ENCODE assay signal across 19 cellular contexts in genomic region chr3:132421832-132422231, GRCh38. TPM values are rescaled to one million over a fixed set of nuclear protein-coding genes. Genes with fewer than 3 reads are reported as not detected.
DNase-seq lines count a peak whose midpoint lies in the region; TF ChIP-seq lines count a peak whose summit lies in the region.
"Had no signal": no experiment of that assay in that cellular context is flagged by ENCODE, and none has a peak within 500 bp of the region (broad histone marks: within the 10 kb centered on the region; RNA-seq: fewer than 3 reads in every experiment).

No MANE protein-coding gene starts in this region.

- peaks cover 33% of the 10 kb centered on the region for H3K4me1 Mint-ChIP-seq in activated CD4-positive, alpha-beta T cell treated with anti-CD3 and anti-CD28 coated beads, Interleukin-2, amount 10 ng/mL, durations not matched to agents 7 days and 5 days

- H3K27ac Mint-ChIP-seq in activated CD4-positive, alpha-beta T cell treated with anti-CD3 and anti-CD28 coated beads, Interleukin-2, amount 10 ng/mL, durations not matched to agents 7 days and 5 days, result no peak overlapping the region
- H3K27ac Mint-ChIP-seq: activated naive CD4-positive, alpha-beta T cell treated with anti-CD3 and anti-CD28 coated beads, Interleukin-2, amount 10 ng/mL, durations not matched to agents 7 days and 5 days; B cell had no signal

- H3K4me1 ChIP-seq in mesenchymal stem cell (ENCODE audit: control insufficient read depth, insufficient read depth, low read depth, low read length), result peaks cover 6% of the 10 kb centered on the region

- H3K23ac ChIP-seq in mesenchymal stem cell (ENCODE audit: low read length in 2 of 2), result no peak overlapping the region

- H3K14ac ChIP-seq in mesenchymal stem cell (ENCODE audit: low read length in 2 of 2), result no peak overlapping the region

- H3K4me3 ChIP-seq in MG63 (no peak overlapping the region), choroid plexus epithelial cell (ENCODE audit: low read depth, low read length) (no peak overlapping the region), mesenchymal stem cell (ENCODE audit: insufficient read depth in 1 of 2, low read depth in 1 of 2, low read length in 2 of 2) (no peak overlapping the region)
- H3K4me3 ChIP-seq: body of pancreas, dorsolateral prefrontal cortex, GM12878 had no signal

- peaks cover 9% of the 10 kb centered on the region for H3K79me1 ChIP-seq in mesenchymal stem cell (replicated peaks; ENCODE audit: low read length, poor library complexity, severe bottlenecking)

- H3K4ac ChIP-seq in mesenchymal stem cell (ENCODE audit: low read depth in 1 of 2, low read length in 2 of 2), result no peak overlapping the region

- POLR2A ChIA-PET in activated CD4-positive, alpha-beta T cell treated with anti-CD3 and anti-CD28 coated beads, Interleukin-2, amount 10 ng/mL, durations not matched to agents 7 days and 5 days (lab: Charles Lee), result no interaction called here

- H2BK12ac ChIP-seq in mesenchymal stem cell (ENCODE audit: low read length in 2 of 2), result no peak overlapping the region

- no peak overlapping the region for H2BK15ac ChIP-seq in mesenchymal stem cell (ENCODE audit: low read depth, poor library complexity, severe bottlenecking)

- TF ChIP-seq CTCF in choroid plexus epithelial cell (conservative IDR thresholded peaks at IDR 0.05; ENCODE audit: low read depth, low read length), result no peak

- no peak overlapping the region for H3K4me3 Mint-ChIP-seq in activated CD4-positive, alpha-beta T cell treated with anti-CD3 and anti-CD28 coated beads, Interleukin-2, amount 10 ng/mL, durations not matched to agents 7 days and 5 days
- H3K4me3 Mint-ChIP-seq: activated naive CD4-positive, alpha-beta T cell treated with anti-CD3 and anti-CD28 coated beads, Interleukin-2, amount 10 ng/mL, durations not matched to agents 7 days and 5 days; activated T-cell treated with anti-CD3 and anti-CD28 coated beads, Interleukin-2, amount 50 U/mL, for 24 hours; B cell had no signal

- H3K36me3 Mint-ChIP-seq in activated CD4-positive, alpha-beta T cell treated with anti-CD3 and anti-CD28 coated beads, Interleukin-2, amount 10 ng/mL, durations not matched to agents 7 days and 5 days (ENCODE audit: low read depth), result peaks cover 21% of the 10 kb centered on the region

- H3K9me3 Mint-ChIP-seq in activated CD4-positive, alpha-beta T cell treated with anti-CD3 and anti-CD28 coated beads, Interleukin-2, amount 10 ng/mL, durations not matched to agents 7 days and 5 days, result no peaks in the 10 kb centered on the region
- H3K9me3 Mint-ChIP-seq: activated naive CD4-positive, alpha-beta T cell treated with anti-CD3 and anti-CD28 coated beads, Interleukin-2, amount 10 ng/mL, durations not matched to agents 7 days and 5 days; activated T-cell treated with anti-CD3 and anti-CD28 coated beads, Interleukin-2, amount 50 U/mL, for 24 hours had no signal

- no peak overlapping the region for H2BK120ac ChIP-seq in mesenchymal stem cell (ENCODE audit: low read depth, low read length)

- H3K9me3 ChIP-seq in MG63, result no peaks in the 10 kb centered on the region
- H3K9me3 ChIP-seq in mesenchymal stem cell (ENCODE audit: control insufficient read depth, low read length), result no peaks in the 10 kb centered on the region
- H3K9me3 ChIP-seq: body of pancreas had no signal

- H3K4me2 ChIP-seq in mesenchymal stem cell (ENCODE audit: low read length, poor library complexity, severe bottlenecking), result no peak overlapping the region

- H3K27me3 Mint-ChIP-seq in activated CD4-positive, alpha-beta T cell treated with anti-CD3 and anti-CD28 coated beads, Interleukin-2, amount 10 ng/mL, durations not matched to agents 7 days and 5 days, result no peaks in the 10 kb centered on the region
- H3K27me3 Mint-ChIP-seq: activated naive CD4-positive, alpha-beta T cell treated with anti-CD3 and anti-CD28 coated beads, Interleukin-2, amount 10 ng/mL, durations not matched to agents 7 days and 5 days; activated T-cell treated with anti-CD3 and anti-CD28 coated beads, Interleukin-2, amount 50 U/mL, for 24 hours; B cell had no signal

- H4K8ac ChIP-seq in mesenchymal stem cell (ENCODE audit: low read length), result no peak overlapping the region

- WGBS in mesenchymal stem cell, result 73% methylated on average over 3 of the region's 4 CpGs

- CTCF ChIA-PET in activated CD4-positive, alpha-beta T cell treated with anti-CD3 and anti-CD28 coated beads, Interleukin-2, amount 10 ng/mL, durations not matched to agents 7 days and 5 days (lab: Charles Lee), result interaction anchor here (1.3 kb wide), 1 partner anchor 8 kb away, joined by 4 read pairs; no protein-coding TSS in a partner anchor

- H3K27me3 ChIP-seq in MG63 (no peaks in the 10 kb centered on the region), mesenchymal stem cell (ENCODE audit: control insufficient read depth in 1 of 2, insufficient read depth in 1 of 2, low read length in 2 of 2) (no peaks in the 10 kb centered on the region)
- H3K27me3 ChIP-seq: body of pancreas, dorsolateral prefrontal cortex had no signal

- H3K9ac ChIP-seq in mesenchymal stem cell (ENCODE audit: low read length), result no peak overlapping the region

- H2AFZ ChIP-seq in mesenchymal stem cell (ENCODE audit: low read depth, low read length), result no peak overlapping the region

- no peak overlapping the region for H3K18ac ChIP-seq in mesenchymal stem cell (ENCODE audit: low read depth in 1 of 2, low read length in 2 of 2)

- no peak overlapping the region for H3K27ac ChIP-seq in mesenchymal stem cell (ENCODE audit: low read length, poor library complexity, severe bottlenecking)
- H3K27ac ChIP-seq: body of pancreas, dorsolateral prefrontal cortex had no signal

- H3K36me3 ChIP-seq in MG63, result peaks cover 20% of the 10 kb centered on the region
- peaks cover 0 to 43% of the 10 kb centered on the region in 2 experiments for H3K36me3 ChIP-seq in mesenchymal stem cell (ENCODE audit: control insufficient read depth in 1 of 2, insufficient read depth in 2 of 2, low read depth in 1 of 2, low read length in 2 of 2)

- H4K91ac ChIP-seq in mesenchymal stem cell (ENCODE audit: low read length), result no peak overlapping the region

- H2AK5ac ChIP-seq in mesenchymal stem cell (ENCODE audit: low read length, severe bottlenecking), result no peak overlapping the region

- H2BK5ac ChIP-seq in mesenchymal stem cell (ENCODE audit: low read depth, low read length, poor library complexity, severe bottlenecking), result no peak overlapping the region

- DNase-seq in AG08396 (ENCODE audit: low spot score) (peak; percentile 24), MG63 (peak; percentile 20), choroid plexus epithelial cell (ENCODE audit: low read depth) (peak; percentile 41), mesenchymal stem cell (peak; percentile 41), C1 segment of cervical spinal cord (lab: John Stamatoyannopoulos, UW) (no peak), foreskin melanocyte (no peak), NCI-H2029 (lab: John Stamatoyannopoulos, UW) (no peak)
- no peak for DNase-seq in activated CD4-positive, alpha-beta T cell treated with anti-CD3 and anti-CD28 coated beads, Interleukin-2, amount 10 ng/mL, durations not matched to agents 7 days and 5 days
- DNase-seq: activated CD4-positive, alpha-beta T cell treated with anti-CD3 and anti-CD28 coated beads, Interleukin-2, amount 50 U/mL, for 48 hours; activated naive CD4-positive, alpha-beta T cell treated with anti-CD3 and anti-CD28 coated beads, Interleukin-2, amount 10 ng/mL, durations not matched to agents 7 days and 5 days; activated T-cell treated with anti-CD3 and anti-CD28 coated beads, Interleukin-2, amount 50 U/mL, for 24 hours; body of pancreas; dorsolateral prefrontal cortex; left colon; MV-4-11; NCI-H526 treated with DMSO at 0.1 percent for 48 hours; stimulated activated CD4-positive, alpha-beta T cell treated with anti-CD3 and anti-CD28 coated beads, Interleukin-1b, Interleukin-23, amount 100 ng/mL, for 48 hours had no signal

RNA-seq across cellular contexts. Expression of gene DNAJC13, which starts 4.5 kb away (rescaled TPM):
- total RNA-seq in MG63 (2014; rRNA removed; shearing (Covaris generic); ENCODE audit: low replicate concordance), result 33.7 and 44.1 TPM in 2 replicates
- 28.5 TPM for polyA plus RNA-seq in mesenchymal stem cell (2013, experiment 1 of 2)
- 28.5 TPM for polyA plus RNA-seq in mesenchymal stem cell (2013, experiment 2 of 2)
- 10 to 100 TPM; 37.3 to 38.6 TPM for total RNA-seq in activated CD4-positive, alpha-beta T cell treated with anti-CD3 and anti-CD28 coated beads, Interleukin-2, amount 10 ng/mL, durations not matched to agents 7 days and 5 days

Comparison
In these comparisons a context has a peak if more than half of its experiments do, and no peak if none do; other contexts are left out.
1. DNase-seq: peak in AG08396 (single experiment), MG63 (single experiment), choroid plexus epithelial cell (single experiment) and mesenchymal stem cell (single experiment); none in C1 segment of cervical spinal cord (0 of 14), activated CD4-positive, alpha-beta T cell treated with anti-CD3 and anti-CD28 coated beads, Interleukin-2, amount 10 ng/mL, durations not matched to agents 7 days and 5 days (single experiment), foreskin melanocyte (single experiment) and NCI-H2029 (single experiment).